In genomic region chr3:37594873-37595783, GRCh38 we compare ENCODE assay signal across 14 cellular contexts.
DNase-seq lines count a peak whose midpoint lies in the region; ATAC-seq and TF ChIP-seq lines count a peak whose summit lies in the region.
"Had no signal": no experiment of that assay in that cellular context is flagged by ENCODE, and none has a peak within 500 bp of the region (broad histone marks: within the 10 kb centered on the region; RNA-seq: fewer than 3 reads in every experiment).

No MANE protein-coding gene starts in this region.

- TF ChIP-seq CTCF in C4-2B (conservative IDR thresholded peaks at IDR 0.05) (no peak), esophagus muscularis mucosa (IDR thresholded peaks at IDR 0.05) (no peak), prostate gland (IDR thresholded peaks at IDR 0.05) (no peak), suprapubic skin (IDR thresholded peaks at IDR 0.05) (no peak)

- 67% methylated on average over 8 of the region's 8 CpGs for WGBS in esophagus muscularis mucosa
- WGBS in prostate gland, result 48% methylated on average over 8 of the region's 8 CpGs
- 69% methylated on average over 8 of the region's 8 CpGs for WGBS in suprapubic skin

- TF ChIP-seq EP300 in esophagus muscularis mucosa (IDR thresholded peaks at IDR 0.05) (no peak), suprapubic skin (IDR thresholded peaks at IDR 0.05) (no peak)

- H3K4me1 ChIP-seq in esophagus muscularis mucosa, result peaks cover 53 to 80% (median 72%) of the 10 kb centered on the region in 4 donors
- peaks cover 9% of the 10 kb centered on the region for H3K4me1 ChIP-seq in prostate gland (replicated peaks)
- H3K4me1 ChIP-seq in suprapubic skin, result peaks cover 33% of the 10 kb centered on the region

- H3K9me3 ChIP-seq in esophagus muscularis mucosa, result no peaks in the 10 kb centered on the region
- no peaks in the 10 kb centered on the region for H3K9me3 ChIP-seq in prostate gland
- no peaks in the 10 kb centered on the region for H3K9me3 ChIP-seq in suprapubic skin

- H3K36me3 ChIP-seq in esophagus muscularis mucosa, result peaks cover 0 to 7% (median 0%) of the 10 kb centered on the region in 4 donors
- H3K36me3 ChIP-seq in prostate gland, result no peaks in the 10 kb centered on the region
- no peaks in the 10 kb centered on the region for H3K36me3 ChIP-seq in suprapubic skin

- H3K27me3 ChIP-seq in esophagus muscularis mucosa (no peaks in the 10 kb centered on the region), prostate gland (replicated peaks; ENCODE audit: insufficient read depth) (no peaks in the 10 kb centered on the region), suprapubic skin (no peaks in the 10 kb centered on the region)

- intact Hi-C loops in esophagus muscularis mucosa (cut with DNase I), result no loop called here
- intact Hi-C loops in prostate gland (cut with DNase I), result no loop called here

- H3K27ac ChIP-seq in C4-2B (peak overlapping the region; percentile 94), esophagus muscularis mucosa (replicated peaks in 1 of 4) (peak overlapping the region; percentile 49 to 78 (median 71)), prostate gland (peak overlapping the region; percentile 72 to 75), suprapubic skin (no peak overlapping the region)
- H3K27ac ChIP-seq: SK-N-MC had no signal

- DNase-seq in NCI-H2029 treated with DMSO at 0.1 percent for 48 hours (lab: John Stamatoyannopoulos, UW) (peak; percentile 75), esophagus muscularis mucosa (ENCODE audit: extremely low spot score) (no peak), prostate gland (ENCODE audit: low spot score) (peak; percentile 42), SKM-1 (lab: John Stamatoyannopoulos, UW; ENCODE audit: unreplicated experiment) (no peak), mesenteric fat pad (ENCODE audit: low spot score) (no peak), suprapubic skin (ENCODE audit: low spot score in 2 of 2) (no peak)
- DNase-seq: activated T-cell treated with anti-CD3 and anti-CD28 coated beads, Interleukin-2, amount 50 U/mL, for 4 hours; central memory CD4-positive, alpha-beta T cell; IMR-90; midbrain; NCI-H1092 had no signal

- H3K4me3 ChIP-seq in esophagus muscularis mucosa (no peak overlapping the region), prostate gland (no peak overlapping the region), suprapubic skin (no peak overlapping the region)
- H3K4me3 ChIP-seq: SK-N-MC had no signal

- no peak for ATAC-seq in HG02973 (IDR thresholded peaks at IDR 0.05; ENCODE audit: unreplicated experiment)
- ATAC-seq: activated T-cell treated with anti-CD3 and anti-CD28 coated beads, Interleukin-2, amount 50 U/mL, for 4 hours had no signal

- TF ChIP-seq POLR2A in esophagus muscularis mucosa (IDR thresholded peaks at IDR 0.05; ENCODE audit: low read depth) (no peak), prostate gland (IDR thresholded peaks at IDR 0.05) (no peak), suprapubic skin (IDR thresholded peaks at IDR 0.05) (no peak)

Comparison
In these comparisons a context has a peak if more than half of its experiments do, and no peak if none do; other contexts are left out.
1. DNase-seq: peak in NCI-H2029 treated with DMSO at 0.1 percent for 48 hours (single experiment) and prostate gland (single experiment); none in esophagus muscularis mucosa (single experiment), SKM-1 (single experiment), mesenteric fat pad (single experiment) and suprapubic skin (0 of 2).